1 cellular context compared by ENCODE assay signal in the genomic region with DNA sequence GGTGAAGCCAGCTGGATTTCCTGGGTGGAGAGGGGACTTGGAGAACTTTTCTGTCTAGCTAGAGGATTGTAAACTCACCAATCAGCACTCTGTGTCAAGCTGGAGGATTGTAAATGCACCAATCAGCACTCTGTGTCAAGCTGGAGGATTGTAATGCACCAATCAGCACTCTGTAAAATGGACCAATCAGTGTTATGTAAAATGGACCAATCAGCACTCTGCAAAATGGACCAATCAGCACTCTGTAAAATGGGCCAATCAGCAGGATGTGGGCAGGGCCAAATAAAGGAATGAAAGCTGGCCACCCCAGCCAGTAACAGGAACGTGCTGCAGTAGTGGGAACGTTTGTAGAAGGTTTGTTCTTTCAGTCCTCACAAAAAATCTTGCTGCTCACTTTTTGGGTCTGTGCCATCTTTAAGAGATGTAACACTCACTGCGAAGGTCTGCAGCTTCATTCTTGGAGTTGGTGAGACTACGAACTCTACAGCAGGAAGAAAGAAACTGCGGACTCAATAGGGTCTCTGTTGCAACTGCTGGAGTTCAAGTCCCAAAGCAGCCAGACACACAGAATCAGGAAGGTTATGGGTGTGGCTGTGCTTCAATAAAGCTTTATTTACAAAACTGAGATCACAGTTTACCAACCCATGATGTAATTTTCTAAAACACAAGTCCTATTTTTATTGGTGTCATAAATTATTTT.
TF ChIP-seq lines count a peak whose summit lies in the region.

No MANE protein-coding gene starts in this region.

TF ChIP-seq in HepG2, 621 proteins besides CTCF, POLR2A, EP300 and RAD21 (continued from another document):
- TF ChIP-seq, protein P1, sequence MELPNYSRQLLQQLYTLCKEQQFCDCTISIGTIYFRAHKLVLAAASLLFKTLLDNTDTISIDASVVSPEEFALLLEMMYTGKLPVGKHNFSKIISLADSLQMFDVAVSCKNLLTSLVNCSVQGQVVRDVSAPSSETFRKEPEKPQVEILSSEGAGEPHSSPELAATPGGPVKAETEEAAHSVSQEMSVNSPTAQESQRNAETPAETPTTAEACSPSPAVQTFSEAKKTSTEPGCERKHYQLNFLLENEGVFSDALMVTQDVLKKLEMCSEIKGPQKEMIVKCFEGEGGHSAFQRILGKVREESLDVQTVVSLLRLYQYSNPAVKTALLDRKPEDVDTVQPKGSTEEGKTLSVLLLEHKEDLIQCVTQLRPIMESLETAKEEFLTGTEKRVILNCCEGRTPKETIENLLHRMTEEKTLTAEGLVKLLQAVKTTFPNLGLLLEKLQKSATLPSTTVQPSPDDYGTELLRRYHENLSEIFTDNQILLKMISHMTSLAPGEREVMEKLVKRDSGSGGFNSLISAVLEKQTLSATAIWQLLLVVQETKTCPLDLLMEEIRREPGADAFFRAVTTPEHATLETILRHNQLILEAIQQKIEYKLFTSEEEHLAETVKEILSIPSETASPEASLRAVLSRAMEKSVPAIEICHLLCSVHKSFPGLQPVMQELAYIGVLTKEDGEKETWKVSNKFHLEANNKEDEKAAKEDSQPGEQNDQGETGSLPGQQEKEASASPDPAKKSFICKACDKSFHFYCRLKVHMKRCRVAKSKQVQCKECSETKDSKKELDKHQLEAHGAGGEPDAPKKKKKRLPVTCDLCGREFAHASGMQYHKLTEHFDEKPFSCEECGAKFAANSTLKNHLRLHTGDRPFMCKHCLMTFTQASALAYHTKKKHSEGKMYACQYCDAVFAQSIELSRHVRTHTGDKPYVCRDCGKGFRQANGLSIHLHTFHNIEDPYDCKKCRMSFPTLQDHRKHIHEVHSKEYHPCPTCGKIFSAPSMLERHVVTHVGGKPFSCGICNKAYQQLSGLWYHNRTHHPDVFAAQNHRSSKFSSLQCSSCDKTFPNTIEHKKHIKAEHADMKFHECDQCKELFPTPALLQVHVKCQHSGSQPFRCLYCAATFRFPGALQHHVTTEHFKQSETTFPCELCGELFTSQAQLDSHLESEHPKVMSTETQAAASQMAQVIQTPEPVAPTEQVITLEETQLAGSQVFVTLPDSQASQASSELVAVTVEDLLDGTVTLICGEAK (IDR thresholded peaks at IDR 0.05), result peak; percentile 50; the same call in 1 of the 2 replicates
- TF ChIP-seq, protein P1 (CRISPR knock-in tag; IDR thresholded peaks at IDR 0.05), result peak; percentile 97
